13 cellular contexts compared by ENCODE assay signal in the genomic region with DNA sequence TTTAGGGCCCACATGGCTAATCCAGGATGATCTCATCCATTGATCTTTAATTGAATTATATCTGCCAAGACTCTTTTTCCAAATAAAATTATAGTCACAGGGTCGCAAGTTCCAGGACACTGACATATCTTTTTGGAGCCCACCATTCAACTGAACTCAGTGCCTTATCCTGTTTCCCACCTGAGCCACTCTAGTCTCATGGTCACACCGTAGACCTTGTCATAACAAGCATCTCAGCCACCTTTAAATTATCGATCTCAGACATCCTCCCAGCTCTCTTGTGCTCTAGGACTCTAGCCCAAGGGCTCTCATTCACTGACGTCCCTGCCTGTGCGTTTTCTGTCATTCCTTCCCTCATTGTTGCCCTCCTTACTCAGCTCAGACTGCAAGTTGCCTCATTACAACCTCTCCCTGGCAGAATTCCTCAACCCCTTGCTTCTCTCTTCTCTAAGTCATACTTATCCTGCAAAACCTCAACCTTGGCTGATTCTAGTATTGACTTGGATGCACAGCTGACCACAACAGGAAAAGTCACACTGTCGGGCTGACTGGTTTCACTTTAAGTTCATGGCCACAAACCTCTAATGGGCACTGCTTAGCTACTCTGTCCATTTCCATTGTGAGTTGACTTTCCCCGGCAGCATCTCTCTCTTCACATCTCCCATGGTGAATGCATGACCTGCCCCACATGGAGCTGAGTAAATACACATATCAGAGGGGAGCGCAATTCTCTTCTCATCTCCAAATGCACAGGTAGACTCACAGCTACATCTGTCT.
DNase-seq lines count a peak whose midpoint lies in the region; ATAC-seq, FAIRE-seq and TF ChIP-seq lines count a peak whose summit lies in the region.
"Had no signal": no experiment of that assay in that cellular context is flagged by ENCODE, and none has a peak within 500 bp of the region (broad histone marks: within the 10 kb centered on the region; RNA-seq: fewer than 3 reads in every experiment).

No MANE protein-coding gene starts in this region.

- H3K9me3 Mint-ChIP-seq in activated CD4-positive, alpha-beta T cell treated with anti-CD3 and anti-CD28 coated beads, Interleukin-2, amount 10 ng/mL, durations not matched to agents 24 days and 14 days, result no peaks in the 10 kb centered on the region
- no peaks in the 10 kb centered on the region for H3K9me3 Mint-ChIP-seq in activated CD8-positive, alpha-beta T cell treated with anti-CD3 and anti-CD28 coated beads for 36 hours
- H3K9me3 Mint-ChIP-seq in effector memory CD8-positive, alpha-beta T cell, result no peaks in the 10 kb centered on the region

- H3K36me3 Mint-ChIP-seq in activated CD4-positive, alpha-beta T cell treated with anti-CD3 and anti-CD28 coated beads, Interleukin-2, amount 10 ng/mL, durations not matched to agents 24 days and 14 days (ENCODE audit: low read depth), result no peaks in the 10 kb centered on the region
- no peaks in the 10 kb centered on the region for H3K36me3 Mint-ChIP-seq in activated CD8-positive, alpha-beta T cell treated with anti-CD3 and anti-CD28 coated beads for 36 hours (ENCODE audit: low read depth)
- peaks cover 6% of the 10 kb centered on the region for H3K36me3 Mint-ChIP-seq in effector memory CD8-positive, alpha-beta T cell (ENCODE audit: insufficient read depth)

- FAIRE-seq in GM12891 (lab: Jason Lieb, UNC), result peak; percentile 35
- FAIRE-seq: A549 had no signal

- H3K4me3 Mint-ChIP-seq in activated CD4-positive, alpha-beta T cell treated with anti-CD3 and anti-CD28 coated beads, Interleukin-2, amount 10 ng/mL, durations not matched to agents 24 days and 14 days, result no peak overlapping the region
- H3K4me3 Mint-ChIP-seq in activated CD8-positive, alpha-beta T cell treated with anti-CD3 and anti-CD28 coated beads for 36 hours, result no peak overlapping the region
- no peak overlapping the region for H3K4me3 Mint-ChIP-seq in effector memory CD8-positive, alpha-beta T cell

- ATAC-seq in activated CD8-positive, alpha-beta T cell treated with anti-CD3 and anti-CD28 coated beads for 36 hours, result no peak
- no peak for ATAC-seq in effector memory CD8-positive, alpha-beta T cell (replicated peaks)
- no peak for ATAC-seq in GM21367 (IDR thresholded peaks at IDR 0.05; ENCODE audit: unreplicated experiment)
- ATAC-seq: A549, HCT116 had no signal

- peak; percentile 69 for DNase-seq in activated CD4-positive, alpha-beta T cell treated with anti-CD3 and anti-CD28 coated beads, Interleukin-2, amount 10 ng/mL, durations not matched to agents 24 days and 14 days
- DNase-seq in activated CD4-positive, alpha-beta T cell treated with anti-CD3 and anti-CD28 coated beads for 4 hours, result no peak
- DNase-seq in GM12891 (ENCODE audit: insufficient read length, low spot score) (no peak), kidney tubule cell (ENCODE audit: low spot score) (peak; percentile 83), DMS53 (lab: John Stamatoyannopoulos, UW) (no peak)
- DNase-seq in activated CD8-positive, alpha-beta T cell treated with anti-CD3 and anti-CD28 coated beads for 36 hours, result peak; percentile 32
- DNase-seq in effector memory CD8-positive, alpha-beta T cell, result no peak
- DNase-seq: dermis blood vessel endothelial cell, NCI-H1417, WERI-Rb-1 had no signal

- no peak for TF ChIP-seq CTCF in activated CD8-positive, alpha-beta T cell treated with anti-CD3 and anti-CD28 coated beads for 36 hours (IDR thresholded peaks at IDR 0.05)

- POLR2A ChIA-PET in activated CD8-positive, alpha-beta T cell treated with anti-CD3 and anti-CD28 coated beads for 36 hours (lab: Charles Lee), result interaction anchor here (1.6 kb wide), 1 partner anchor 9 kb away, joined by 4 read pairs; no protein-coding TSS in a partner anchor

- H3K27ac Mint-ChIP-seq in activated CD4-positive, alpha-beta T cell treated with anti-CD3 and anti-CD28 coated beads, Interleukin-2, amount 10 ng/mL, durations not matched to agents 24 days and 14 days, result no peak overlapping the region
- H3K27ac Mint-ChIP-seq in activated CD8-positive, alpha-beta T cell treated with anti-CD3 and anti-CD28 coated beads for 36 hours, result no peak overlapping the region
- H3K27ac Mint-ChIP-seq in effector memory CD8-positive, alpha-beta T cell, result no peak overlapping the region

- no peak for TF ChIP-seq POLR2A in GM12891 (IDR thresholded peaks at IDR 0.05; ENCODE audit: low read depth, low read length)

- intact Hi-C loops in activated CD4-positive, alpha-beta T cell treated with anti-CD3 and anti-CD28 coated beads, Interleukin-2, amount 10 ng/mL, durations not matched to agents 24 days and 14 days (cut with micrococcal nuclease), result loop anchor here (10.0 kb wide), 2 partner anchors 428 to 1228 kb away; no protein-coding TSS in a partner anchor
- intact Hi-C loops in activated CD8-positive, alpha-beta T cell treated with anti-CD3 and anti-CD28 coated beads for 36 hours (cut with micrococcal nuclease), result loop anchor here (10.0 kb wide), 1 partner anchor 338 kb away; the partner anchor contains the start of genes ARFIP1 and TIGD4

- peaks cover 9% of the 10 kb centered on the region for H3K4me1 Mint-ChIP-seq in activated CD4-positive, alpha-beta T cell treated with anti-CD3 and anti-CD28 coated beads, Interleukin-2, amount 10 ng/mL, durations not matched to agents 24 days and 14 days
- peaks cover 14% of the 10 kb centered on the region for H3K4me1 Mint-ChIP-seq in activated CD8-positive, alpha-beta T cell treated with anti-CD3 and anti-CD28 coated beads for 36 hours (ENCODE audit: low read depth)
- peaks cover 8 to 10% of the 10 kb centered on the region in 2 donors for H3K4me1 Mint-ChIP-seq in effector memory CD8-positive, alpha-beta T cell (ENCODE audit: low read depth in 2 of 2)

- CTCF ChIA-PET in activated CD8-positive, alpha-beta T cell treated with anti-CD3 and anti-CD28 coated beads for 36 hours (lab: Charles Lee), result interaction anchor here (1.6 to 14.2 kb wide), 5 partner anchors 14 to 335 kb away, joined by 3 to 131 read pairs (median 6); no protein-coding TSS in a partner anchor

- H3K27me3 Mint-ChIP-seq in activated CD4-positive, alpha-beta T cell treated with anti-CD3 and anti-CD28 coated beads, Interleukin-2, amount 10 ng/mL, durations not matched to agents 24 days and 14 days, result peaks cover 11% of the 10 kb centered on the region
- no peaks in the 10 kb centered on the region for H3K27me3 Mint-ChIP-seq in activated CD8-positive, alpha-beta T cell treated with anti-CD3 and anti-CD28 coated beads for 36 hours
- H3K27me3 Mint-ChIP-seq in effector memory CD8-positive, alpha-beta T cell, result no peaks in the 10 kb centered on the region

TF ChIP-seq in GM12891, 5 proteins besides CTCF, POLR2A, EP300 and RAD21:
- TF ChIP-seq SPI1 (IDR thresholded peaks at IDR 0.05; ENCODE audit: low read depth, low read length) (no peak), POU2F2 (IDR thresholded peaks at IDR 0.05; ENCODE audit: low read depth, low read length) (no peak), PAX5 (IDR thresholded peaks at IDR 0.05; ENCODE audit: insufficient read depth, low read length, severe bottlenecking) (no peak), POLR2AphosphoS5 (IDR thresholded peaks at IDR 0.05; ENCODE audit: low read depth, low read length) (no peak), TAF1 (IDR thresholded peaks at IDR 0.05; ENCODE audit: low read depth, low read length) (no peak)

Comparison
In these comparisons a context has a peak if more than half of its experiments do, and no peak if none do; other contexts are left out.
1. DNase-seq: peak in activated CD4-positive, alpha-beta T cell treated with anti-CD3 and anti-CD28 coated beads, Interleukin-2, amount 10 ng/mL, durations not matched to agents 24 days and 14 days (single experiment), activated CD8-positive, alpha-beta T cell treated with anti-CD3 and anti-CD28 coated beads for 36 hours (single experiment) and kidney tubule cell (single experiment); none in activated CD4-positive, alpha-beta T cell treated with anti-CD3 and anti-CD28 coated beads for 4 hours (0 of 2), GM12891 (single experiment), effector memory CD8-positive, alpha-beta T cell (0 of 3) and DMS53 (single experiment).